In the genomic region with DNA sequence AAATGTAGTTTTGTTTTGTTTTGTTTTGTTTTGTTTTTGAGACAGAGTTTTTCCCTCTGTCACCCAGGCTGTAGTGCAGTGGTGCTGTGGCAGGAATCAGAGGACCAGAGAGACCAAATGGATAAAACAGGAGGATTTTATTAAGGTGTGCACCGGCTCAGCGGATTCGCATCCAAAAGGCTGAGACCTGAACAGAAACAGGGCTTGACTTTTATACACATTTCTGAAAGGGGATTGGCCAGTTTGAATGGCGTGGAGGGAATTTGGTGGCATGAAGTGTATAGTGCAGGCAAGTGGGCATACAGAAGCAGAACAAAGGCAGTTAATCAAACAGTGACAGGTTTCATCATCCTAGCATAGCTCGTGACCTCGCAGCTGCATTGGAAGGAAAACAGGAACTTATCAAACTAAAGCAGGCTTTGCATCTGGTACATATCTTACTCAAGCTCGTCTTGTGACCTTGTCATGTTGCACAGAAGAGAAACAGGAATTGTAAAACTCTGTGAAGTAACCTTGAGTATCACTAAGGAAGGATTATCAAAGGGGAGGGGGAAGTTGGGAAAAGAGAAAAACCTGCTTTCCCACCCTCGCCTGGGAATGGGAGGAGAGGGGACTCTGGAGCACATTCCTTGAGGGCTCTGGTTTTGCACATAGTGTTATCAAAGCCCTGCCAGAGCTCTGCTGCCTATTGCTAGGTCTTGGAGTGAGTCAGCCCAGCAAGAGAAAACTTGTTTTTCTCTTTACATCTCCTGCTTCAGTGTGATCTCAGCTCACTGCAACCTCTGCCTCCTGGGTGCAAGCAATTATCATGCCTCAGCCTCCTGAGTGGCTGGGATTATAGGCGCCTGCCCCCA, we compare ENCODE assay signal across 9 cellular contexts. TPM values are rescaled to one million over a fixed set of nuclear protein-coding genes. Genes with fewer than 3 reads are reported as not detected.
DNase-seq lines count a peak whose midpoint lies in the region; ATAC-seq lines count a peak whose summit lies in the region.
"Had no signal": no experiment of that assay in that cellular context is flagged by ENCODE, and none has a peak within 500 bp of the region (broad histone marks: within the 10 kb centered on the region; RNA-seq: fewer than 3 reads in every experiment).

No MANE protein-coding gene starts in this region.

- peaks cover 6% of the 10 kb centered on the region for H3K9me3 ChIP-seq in aorta (ENCODE audit: control insufficient read depth, low read length)

- H3K27ac ChIP-seq in caudate nucleus (ENCODE audit: low read depth, low read length), result peak overlapping the region; percentile 26
- no peak overlapping the region for H3K27ac ChIP-seq in aorta (ENCODE audit: low read depth in 1 of 2, low read length in 2 of 2)
- H3K27ac ChIP-seq: C4-2B had no signal

- WGBS in aorta, 2 donors, result 70 to 74% methylated on average over 9 of the region's 9 CpGs

- no peak overlapping the region for H3K4me3 Mint-ChIP-seq in activated naive CD4-positive, alpha-beta T cell treated with anti-CD3 and anti-CD28 coated beads, Interleukin-2, amount 10 ng/mL, durations not matched to agents 7 days and 5 days

- DNase-seq in activated naive CD4-positive, alpha-beta T cell treated with anti-CD3 and anti-CD28 coated beads, Interleukin-2, amount 10 ng/mL, durations not matched to agents 7 days and 5 days, result no peak
- DNase-seq in activated naive CD4-positive, alpha-beta T cell (lab: John Stamatoyannopoulos, UW), result no peak
- peak in 5 of 61 donors; percentile 6 to 20 (median 19) for DNase-seq in caudate nucleus (lab: John Stamatoyannopoulos, UW)
- peak; percentile 86 to 95 for DNase-seq in lung microvascular endothelial cell (ENCODE audit: low read depth in 2 of 2)
- peak in 1 of 2 donors; percentile 71 for DNase-seq in aorta
- no peak for DNase-seq in activated naive CD4-positive, alpha-beta T cell treated with Interleukin-2 at 50 U/mL for 16 hours

- H3K9me3 Mint-ChIP-seq in activated naive CD4-positive, alpha-beta T cell treated with anti-CD3 and anti-CD28 coated beads, Interleukin-2, amount 10 ng/mL, durations not matched to agents 7 days and 5 days, result peaks cover 15% of the 10 kb centered on the region

- peaks cover 6% of the 10 kb centered on the region for H3K4me1 Mint-ChIP-seq in activated naive CD4-positive, alpha-beta T cell treated with anti-CD3 and anti-CD28 coated beads, Interleukin-2, amount 10 ng/mL, durations not matched to agents 7 days and 5 days

- intact Hi-C loops in aorta (cut with DNase I), result no loop called here

- peaks cover 0 to 3% of the 10 kb centered on the region in 2 donors for H3K36me3 ChIP-seq in aorta (ENCODE audit: control insufficient read depth in 1 of 2, insufficient read depth in 2 of 2, low read length in 1 of 2)

- ATAC-seq in aorta (ENCODE audit: low FRiP score) (peak; percentile 56), GM19328 (IDR thresholded peaks at IDR 0.05; ENCODE audit: unreplicated experiment) (no peak), GM18868 (IDR thresholded peaks at IDR 0.05; ENCODE audit: unreplicated experiment) (no peak)

- peak overlapping the region; percentile 4 for H3K27ac Mint-ChIP-seq in activated naive CD4-positive, alpha-beta T cell treated with anti-CD3 and anti-CD28 coated beads, Interleukin-2, amount 10 ng/mL, durations not matched to agents 7 days and 5 days

- H3K36me3 Mint-ChIP-seq in activated naive CD4-positive, alpha-beta T cell treated with anti-CD3 and anti-CD28 coated beads, Interleukin-2, amount 10 ng/mL, durations not matched to agents 7 days and 5 days, result peaks cover 3% of the 10 kb centered on the region

- H3K27me3 Mint-ChIP-seq in activated naive CD4-positive, alpha-beta T cell treated with anti-CD3 and anti-CD28 coated beads, Interleukin-2, amount 10 ng/mL, durations not matched to agents 7 days and 5 days, result peaks cover 4% of the 10 kb centered on the region

- H3K4me3 ChIP-seq in aorta (ENCODE audit: low read length in 2 of 2), result no peak overlapping the region

- no peaks in the 10 kb centered on the region for H3K4me1 ChIP-seq in aorta (ENCODE audit: control insufficient read depth in 1 of 2, insufficient read depth in 2 of 2, low read length in 2 of 2)

- H3K27me3 ChIP-seq in aorta (ENCODE audit: control insufficient read depth in 1 of 2, insufficient read depth in 2 of 2, low read length in 1 of 2), result no peaks in the 10 kb centered on the region

- CTCF ChIA-PET in activated naive CD4-positive, alpha-beta T cell treated with anti-CD3 and anti-CD28 coated beads, Interleukin-2, amount 10 ng/mL, durations not matched to agents 7 days and 5 days (lab: Charles Lee), result interaction anchor here (0.6 to 0.7 kb wide), 2 partner anchors 16 to 214 kb away, joined by 3 to 4 read pairs; no protein-coding TSS in a partner anchor

RNA-seq across cellular contexts. Expression of gene C3orf62, which starts 38.5 kb away (rescaled TPM):
- total RNA-seq in lung microvascular endothelial cell, result 1.3 and 1.8 TPM in 2 replicates
- total RNA-seq in aorta, result 1 to 10 TPM; 4.3 to 5.9 TPM
- 1 to 10 TPM; 3.8 to 8.0 TPM for polyA plus RNA-seq in aorta

Comparison
In these comparisons a context has a peak if more than half of its experiments do, and no peak if none do; other contexts are left out.
1. DNase-seq: peak in lung microvascular endothelial cell (2 of 2); none in activated naive CD4-positive, alpha-beta T cell treated with anti-CD3 and anti-CD28 coated beads, Interleukin-2, amount 10 ng/mL, durations not matched to agents 7 days and 5 days (single experiment), activated naive CD4-positive, alpha-beta T cell (0 of 4) and activated naive CD4-positive, alpha-beta T cell treated with Interleukin-2 at 50 U/mL for 16 hours (single experiment).